In the genomic region with DNA sequence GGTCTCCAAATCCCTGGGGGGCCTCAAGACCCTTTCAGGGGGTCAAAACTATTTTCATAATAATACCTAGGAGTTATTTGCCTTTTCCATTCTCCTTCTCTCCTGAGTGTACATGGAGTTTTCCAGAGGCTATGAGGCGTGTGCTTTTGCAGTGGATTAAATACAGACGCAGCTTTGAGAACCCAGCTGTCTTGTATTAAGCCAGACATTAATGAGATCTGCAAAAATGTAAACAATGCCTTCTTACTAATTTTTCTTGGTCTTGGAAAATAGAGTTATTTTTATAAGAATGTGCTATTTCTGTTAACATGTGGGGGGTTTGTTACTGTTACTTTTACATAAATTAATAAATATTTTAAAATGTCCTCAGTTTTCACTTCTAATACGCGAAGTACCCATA, we compare ENCODE assay signal across 28 cellular contexts. TPM values are rescaled to one million over a fixed set of nuclear protein-coding genes. Genes with fewer than 3 reads are reported as not detected.
DNase-seq lines count a peak whose midpoint lies in the region; ATAC-seq lines count a peak whose summit lies in the region.
"Had no signal": no experiment of that assay in that cellular context is flagged by ENCODE, and none has a peak within 500 bp of the region (broad histone marks: within the 10 kb centered on the region; RNA-seq: fewer than 3 reads in every experiment).

No MANE protein-coding gene starts in this region.

- no peak overlapping the region for H3K4me3 ChIP-seq in H7 (ENCODE audit: insufficient read depth, low read depth, low read length)
- H3K4me3 ChIP-seq in MG63: no peak overlapping the region
- H3K4me3 ChIP-seq: ovary, right atrium auricular region, stomach, tibial nerve had no signal

- H3K36me3 ChIP-seq in H7 (replicated peaks; ENCODE audit: control insufficient read depth, insufficient read depth, low read length) (no peaks in the 10 kb centered on the region), MG63 (no peaks in the 10 kb centered on the region)
- H3K36me3 ChIP-seq: ovary, right atrium auricular region, stomach had no signal

- H3K9me3 ChIP-seq in MG63: no peaks in the 10 kb centered on the region
- H3K9me3 ChIP-seq: ovary, right atrium auricular region, stomach, tibial nerve had no signal

- no peak for ATAC-seq in HG03025 (IDR thresholded peaks at IDR 0.05; ENCODE audit: low FRiP score, unreplicated experiment)
- no peak for ATAC-seq in GM19351 (IDR thresholded peaks at IDR 0.05; ENCODE audit: unreplicated experiment)
- ATAC-seq: esophagus mucosa, left colon, natural killer cell had no signal

- H3K27me3 ChIP-seq in H7 (ENCODE audit: control insufficient read depth, insufficient read depth, low read length) (peaks cover 1% of the 10 kb centered on the region; the same call in 1 of the 2 replicates), MG63 (no peaks in the 10 kb centered on the region)
- H3K27me3 ChIP-seq: ovary, right atrium auricular region, stomach, tibial nerve had no signal

- peak; percentile 51 for DNase-seq in AG08395 (ENCODE audit: low spot score)
- peak; percentile 4 for DNase-seq in H7
- peak; percentile 22 for DNase-seq in amniotic epithelial cell (ENCODE audit: low read depth)
- peak; percentile 59 for DNase-seq in left kidney (ENCODE audit: low read depth, low spot score)
- DNase-seq in islet precursor cell: no peak
- DNase-seq in MG63: no peak
- DNase-seq: activated B cell treated with CpG ODN at 0.5 μM for 24 hours; activated CD4-positive, alpha-beta memory T cell treated with anti-CD3 and anti-CD28 coated beads for 36 hours; activated effector memory CD4-positive, alpha-beta T cell treated with anti-CD3 and anti-CD28 coated beads, Interleukin-2, amount 50 U/mL, for 16 hours; activated T-cell treated with anti-CD3 and anti-CD28 coated beads for 4 hours; CD8-positive, alpha-beta memory T cell; effector memory CD4-positive, alpha-beta T cell; GF-D8; head of caudate nucleus; Kasumi-1; left colon; midbrain; natural killer cell; NCI-H1105; NCI-H2107; NCI-H510A treated with DMSO at 0.1 percent for 48 hours; ovary; stomach had no signal

RNA-seq across cellular contexts. Expression of a gene that starts 15.5 kb away (rescaled TPM):
- 10.6 and 18.4 TPM in 2 replicates for total RNA-seq in H7 (2014; rRNA removed; shearing (Covaris generic))
- 20.7 and 40.0 TPM in 2 replicates for total RNA-seq in MG63 (2014; rRNA removed; shearing (Covaris generic); ENCODE audit: low replicate concordance)

Comparison
In these comparisons a context has a peak if more than half of its experiments do, and no peak if none do; other contexts are left out.
1. DNase-seq: peak in AG08395 (single experiment), H7 (single experiment), amniotic epithelial cell (single experiment) and left kidney (single experiment); none in islet precursor cell (single experiment) and MG63 (single experiment).